In genomic region chr11:58923300-58923788, GRCh38 we compare ENCODE assay signal across 8 cellular contexts. TPM values are rescaled to one million over a fixed set of nuclear protein-coding genes. Genes with fewer than 3 reads are reported as not detected.
A peak's percentile ranks its signal among the peaks of the same experiment; 100 is the strongest.
DNase-seq lines count a peak whose midpoint lies in the region; ATAC-seq and TF ChIP-seq lines count a peak whose summit lies in the region.

No MANE protein-coding gene starts in this region.

- peaks cover 0 to 3% of the 10 kb centered on the region in 2 donors for H3K27me3 ChIP-seq in tibial nerve

- no peaks in the 10 kb centered on the region for H3K36me3 ChIP-seq in tibial nerve

- peaks cover 0 to 13% (median 0%) of the 10 kb centered on the region in 4 donors for H3K4me1 ChIP-seq in tibial nerve

- H3K27ac Mint-ChIP-seq in activated naive CD4-positive, alpha-beta T cell treated with anti-CD3 and anti-CD28 coated beads, Interleukin-2, amount 50 U/mL, for 72 hours: no peak overlapping the region

- no peak overlapping the region for H3K27ac ChIP-seq in tibial nerve

- peak overlapping the region; percentile 35 for H3K4me3 ChIP-seq in WI38 (ENCODE audit: low read depth, low read length)
- H3K4me3 ChIP-seq in tibial nerve: no peak overlapping the region

- ATAC-seq in activated naive CD4-positive, alpha-beta T cell treated with anti-CD3 and anti-CD28 coated beads, Interleukin-2, amount 50 U/mL, for 72 hours: peak; percentile 84 to 86
- ATAC-seq in GM21515 (IDR thresholded peaks at IDR 0.05; ENCODE audit: unreplicated experiment): peak; percentile 80

- peaks cover under 1 to 7% of the 10 kb centered on the region in 2 donors for H3K36me3 Mint-ChIP-seq in activated naive CD4-positive, alpha-beta T cell treated with anti-CD3 and anti-CD28 coated beads, Interleukin-2, amount 50 U/mL, for 72 hours

- 6% methylated on average over 5 of the region's 5 CpGs for WGBS in tibial nerve, 2 donors

- TF ChIP-seq POLR2A in tibial nerve (IDR thresholded peaks at IDR 0.05): no peak

- peak in 1 of 2 donors; percentile 10 for DNase-seq in activated naive CD4-positive, alpha-beta T cell treated with anti-CD3 and anti-CD28 coated beads, Interleukin-2, amount 50 U/mL, for 72 hours (ENCODE audit: low spot score in 2 of 2)
- no peak for DNase-seq in activated naive CD4-positive, alpha-beta T cell treated with anti-CD3 and anti-CD28 coated beads, Interleukin-2, amount 50 U/mL, for 16 hours
- peak; percentile 56 for DNase-seq in HT-29 (ENCODE audit: low spot score)
- peak; percentile 62 for DNase-seq in iPS-NIHi11 (ENCODE audit: low spot score)
- no peak for DNase-seq in tibial nerve (ENCODE audit: low spot score in 2 of 2)
- no peak for DNase-seq in activated gamma-delta T cell (lab: John Stamatoyannopoulos, UW)

- TF ChIP-seq CTCF in WI38 (IDR thresholded peaks at IDR 0.05; ENCODE audit: low read depth, low read length): peak; percentile 23
- peak in 1 of 5 experiments; percentile 18 for TF ChIP-seq CTCF in tibial nerve (IDR thresholded peaks at IDR 0.05)

- H3K9me3 ChIP-seq in tibial nerve: peaks cover 0 to 2% (median 0%) of the 10 kb centered on the region in 4 donors

- TF ChIP-seq EP300 in tibial nerve (IDR thresholded peaks at IDR 0.05): no peak

- peaks cover 2% of the 10 kb centered on the region in 2 donors for H3K9me3 Mint-ChIP-seq in activated naive CD4-positive, alpha-beta T cell treated with anti-CD3 and anti-CD28 coated beads, Interleukin-2, amount 50 U/mL, for 72 hours

RNA-seq across cellular contexts. Expression of gene GLYATL1, which starts 15.9 kb away (rescaled TPM):
- not detected for total RNA-seq in activated naive CD4-positive, alpha-beta T cell treated with anti-CD3 and anti-CD28 coated beads, Interleukin-2, amount 50 U/mL, for 72 hours
- not detected in 2 replicates for total RNA-seq in HT-29 (2014; rRNA removed; shearing (Covaris generic))
- not detected for total RNA-seq in tibial nerve

Comparison
In these comparisons a context has a peak if more than half of its experiments do, and no peak if none do; other contexts are left out.
1. DNase-seq: peak in HT-29 (single experiment) and iPS-NIHi11 (single experiment); none in activated naive CD4-positive, alpha-beta T cell treated with anti-CD3 and anti-CD28 coated beads, Interleukin-2, amount 50 U/mL, for 16 hours (single experiment), tibial nerve (0 of 2) and activated gamma-delta T cell (single experiment).